16 cellular contexts compared by ENCODE assay signal in the genomic region with DNA sequence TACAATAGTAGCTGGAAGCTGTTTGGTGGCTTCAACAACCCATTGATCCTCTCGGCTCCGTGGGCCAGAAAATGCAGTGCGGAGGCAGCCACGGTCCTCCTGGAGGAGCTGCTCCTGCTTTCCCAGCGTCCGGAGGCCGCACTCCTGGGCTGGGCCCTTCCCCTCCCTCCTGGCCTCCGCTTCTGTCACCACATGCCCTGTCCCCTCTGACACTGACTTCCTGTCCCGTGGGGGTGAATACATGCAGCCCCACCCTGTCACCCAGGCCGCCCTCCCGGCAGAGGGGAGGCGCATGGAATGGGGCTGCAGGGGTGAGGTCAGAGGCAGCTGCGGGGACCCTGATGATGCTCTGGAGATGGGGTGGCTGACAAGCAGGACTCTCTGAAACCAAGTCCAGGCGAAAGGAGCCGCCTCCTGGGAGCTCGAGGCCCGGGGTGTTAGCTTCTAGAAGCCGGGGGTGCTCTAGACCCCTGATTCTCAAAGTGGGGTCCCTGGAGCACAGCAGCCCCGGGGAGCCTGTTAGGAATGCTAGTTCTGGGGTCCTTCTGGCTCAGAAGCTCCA. TPM values are rescaled to one million over a fixed set of nuclear protein-coding genes. Genes with fewer than 3 reads are reported as not detected.
A peak's percentile ranks its signal among the peaks of the same experiment; 100 is the strongest.
DNase-seq lines count a peak whose midpoint lies in the region; ATAC-seq and TF ChIP-seq lines count a peak whose summit lies in the region.
"Had no signal": no experiment of that assay in that cellular context is flagged by ENCODE, and none has a peak within 500 bp of the region (broad histone marks: within the 10 kb centered on the region; RNA-seq: fewer than 3 reads in every experiment).

No MANE protein-coding gene starts in this region.

- H2AFZ ChIP-seq in neuronal stem cell (ENCODE audit: low read length): peak overlapping the region; percentile 66
- H2AFZ ChIP-seq: GM23248 had no signal

- H2BK120ac ChIP-seq in neuronal stem cell (ENCODE audit: low read depth, low read length): no peak overlapping the region

- peak overlapping the region; percentile 80 for H3K18ac ChIP-seq in neuronal stem cell (ENCODE audit: low read length)

- peak overlapping the region; percentile 97 for H3K14ac ChIP-seq in neuronal stem cell (ENCODE audit: low read length)

- WGBS in neuronal stem cell (ENCODE audit: extremely low coverage in 2 of 2, insufficient read length in 2 of 2, insufficient replicate concordance in 1 of 2), 2 donors: no CpG with 5 or more reads among the region's 19 CpGs
- 68 to 90% methylated on average over 2 to 15 of the region's 19 CpGs for WGBS in thyroid gland, 2 donors

- H3K27me3 ChIP-seq in right atrium auricular region (no peaks in the 10 kb centered on the region), neuronal stem cell (ENCODE audit: control insufficient read depth in 3 of 3, insufficient read depth in 3 of 3, low read depth in 1 of 3, low read length in 3 of 3) (peaks cover 0 to 57% (median 4%) of the 10 kb centered on the region in 3 experiments), thyroid gland (no peaks in the 10 kb centered on the region)
- H3K27me3 ChIP-seq in BLaER1 treated with 17β-estradiol and CSF1 and Interleukin-3, amounts not matched to agents 10 nM and 100 nM: peaks cover 8 to 45% (median 29%) of the 10 kb centered on the region in 11 experiments; a peak in 20 of 22 replicates

- H2BK15ac ChIP-seq in neuronal stem cell (ENCODE audit: low read length): no peak overlapping the region

- DNase-seq in Right ventricle myocardium superior (peak; percentile 24), right atrium auricular region (ENCODE audit: low spot score) (no peak), left ventricle myocardium superior (peak; percentile 22), neuronal stem cell (ENCODE audit: low spot score) (no peak), thyroid gland (no peak), NCI-H748 treated with DMSO at 0.1 percent for 48 hours (lab: John Stamatoyannopoulos, UW) (no peak)
- DNase-seq in NK-92 treated with Interleukin-12 subunit alpha and Interleukin-12 subunit beta, amount 100 ng/mL, for 24 hours (lab: John Stamatoyannopoulos, UW): no peak
- DNase-seq: 8988T; C1 segment of cervical spinal cord; Caco-2; CD4-positive, CD25-positive, alpha-beta regulatory T cell; CD8-positive, alpha-beta memory T cell; GM23248 had no signal

- no peak overlapping the region for H3K4ac ChIP-seq in neuronal stem cell (ENCODE audit: low read length)

- TF ChIP-seq POLR2A in thyroid gland (IDR thresholded peaks at IDR 0.05): no peak

- peaks cover 0 to 21% (median 0%) of the 10 kb centered on the region in 11 experiments; a peak in 3 of 22 replicates for H4K20me1 ChIP-seq in BLaER1 treated with 17β-estradiol and CSF1 and Interleukin-3, amounts not matched to agents 10 nM and 100 nM

- peak overlapping the region; percentile 74 for H2AK5ac ChIP-seq in neuronal stem cell (ENCODE audit: low read depth, low read length)

- TF ChIP-seq CTCF in right atrium auricular region (IDR thresholded peaks at IDR 0.05) (no peak), thyroid gland (IDR thresholded peaks at IDR 0.05) (no peak)

- H3K4me3 ChIP-seq in right atrium auricular region (no peak overlapping the region), neuronal stem cell (ENCODE audit: low read length in 2 of 2) (no peak overlapping the region), thyroid gland (replicated peaks in 1 of 3) (no peak overlapping the region)
- no peak overlapping the region for H3K4me3 ChIP-seq in BLaER1 treated with 17β-estradiol and CSF1 and Interleukin-3, amounts not matched to agents 10 nM and 100 nM
- H3K4me3 ChIP-seq: GM23248, HAP-1 had no signal

- peak overlapping the region; percentile 96 for H3K23ac ChIP-seq in neuronal stem cell (ENCODE audit: low read depth, low read length, poor library complexity)

- H3K4me1 ChIP-seq in right atrium auricular region (no peaks in the 10 kb centered on the region), neuronal stem cell (ENCODE audit: control insufficient read depth in 2 of 2, insufficient read depth in 1 of 2, low read depth in 1 of 2, low read length in 2 of 2) (peaks cover 4 to 11% of the 10 kb centered on the region in 2 donors), thyroid gland (no peaks in the 10 kb centered on the region)
- peaks cover 56 to 99% (median 96%) of the 10 kb centered on the region in 10 experiments for H3K4me1 ChIP-seq in BLaER1 treated with 17β-estradiol and CSF1 and Interleukin-3, amounts not matched to agents 10 nM and 100 nM
- H3K4me1 ChIP-seq: HAP-1 had no signal

- intact Hi-C loops in Right ventricle myocardium superior (cut with DNase I): no loop called here
- intact Hi-C loops in left ventricle myocardium superior (cut with micrococcal nuclease): no loop called here
- intact Hi-C loops in thyroid gland (cut with DNase I): no loop called here

- H3K36me3 ChIP-seq in right atrium auricular region (no peaks in the 10 kb centered on the region), neuronal stem cell (replicated peaks in 1 of 2; ENCODE audit: control insufficient read depth in 2 of 2, insufficient read depth in 2 of 2, low read length in 2 of 2) (no peaks in the 10 kb centered on the region), thyroid gland (no peaks in the 10 kb centered on the region)
- H3K36me3 ChIP-seq in BLaER1 treated with 17β-estradiol and CSF1 and Interleukin-3, amounts not matched to agents 10 nM and 100 nM: no peaks in the 10 kb centered on the region
- H3K36me3 ChIP-seq: HAP-1 had no signal

- H2BK5ac ChIP-seq in neuronal stem cell (ENCODE audit: low read length): peak overlapping the region; percentile 75

- H3K9ac ChIP-seq in BLaER1 treated with 17β-estradiol and CSF1 and Interleukin-3, amounts not matched to agents 10 nM and 100 nM: peak overlapping the region in 5 of 11 experiments; percentile 10 to 61 (median 21); a peak in 6 of 22 replicates
- H3K9ac ChIP-seq in neuronal stem cell (ENCODE audit: low read depth, low read length, poor library complexity): no peak overlapping the region
- H3K9ac ChIP-seq: GM23248 had no signal

- H3K27ac ChIP-seq in right atrium auricular region (no peak overlapping the region), neuronal stem cell (replicated peaks; ENCODE audit: low read length) (no peak overlapping the region), thyroid gland (no peak overlapping the region)
- H3K27ac ChIP-seq in BLaER1 treated with 17β-estradiol and CSF1 and Interleukin-3, amounts not matched to agents 10 nM and 100 nM: peak overlapping the region in 8 of 11 experiments; percentile 3 to 55 (median 34); a peak in 10 of 22 replicates
- H3K27ac ChIP-seq: GM23248, HL-60 had no signal

- ATAC-seq in Right ventricle myocardium superior (ENCODE audit: poor library complexity): no peak
- ATAC-seq in left ventricle myocardium superior: no peak

- H3K9me3 ChIP-seq in right atrium auricular region: no peaks in the 10 kb centered on the region
- H3K9me3 ChIP-seq in BLaER1 treated with 17β-estradiol and CSF1 and Interleukin-3, amounts not matched to agents 10 nM and 100 nM (replicated peaks in 1 of 11): no peaks in the 10 kb centered on the region
- H3K9me3 ChIP-seq in neuronal stem cell (replicated peaks in 1 of 2; ENCODE audit: control insufficient read depth in 2 of 2, insufficient read depth in 1 of 2, low read depth in 1 of 2, low read length in 2 of 2): peaks cover 0 to 8% of the 10 kb centered on the region in 2 donors
- H3K9me3 ChIP-seq in thyroid gland: no peaks in the 10 kb centered on the region
- H3K9me3 ChIP-seq: Caco-2, HAP-1 had no signal

- no peak overlapping the region for H4K91ac ChIP-seq in neuronal stem cell (ENCODE audit: low read depth, low read length, poor library complexity)

- peaks cover 5% of the 10 kb centered on the region for H3K79me1 ChIP-seq in neuronal stem cell (ENCODE audit: low read depth, low read length)

- H2BK12ac ChIP-seq in neuronal stem cell (ENCODE audit: low read length): no peak overlapping the region

- H4K8ac ChIP-seq in neuronal stem cell (ENCODE audit: low read depth, low read length): no peak overlapping the region

- H3K4me2 ChIP-seq in BLaER1 treated with 17β-estradiol and CSF1 and Interleukin-3, amounts not matched to agents 10 nM and 100 nM: peak overlapping the region; percentile 71 to 95 (median 80)
- H3K4me2 ChIP-seq in neuronal stem cell (ENCODE audit: insufficient read depth, low read length, poor library complexity, severe bottlenecking): no peak overlapping the region

RNA-seq across cellular contexts. Expression of a gene that starts 32.2 kb away (rescaled TPM):
- total RNA-seq in Right ventricle myocardium superior (9.5 TPM), right atrium auricular region (1 to 10 TPM; 6.9 to 9.9 TPM), left ventricle myocardium superior (12.1 TPM), thyroid gland (10 to 100 TPM in 2 of 4 donors, 1 to 10 TPM in 2; 9.3 to 22.4 (median 10.1) TPM)
- polyA plus RNA-seq in neuronal stem cell (2013, experiment 1 of 2): 24.2 TPM
- 24.1 TPM for polyA plus RNA-seq in neuronal stem cell (2013, experiment 2 of 2)

RNA-seq across cellular contexts. Expression of a gene that starts 32.3 kb away (rescaled TPM):
- total RNA-seq in Right ventricle myocardium superior (10.3 TPM), right atrium auricular region (1 to 10 TPM; 6.6 to 8.0 TPM), left ventricle myocardium superior (8.6 TPM), thyroid gland (10 to 100 TPM; 11.2 to 23.1 (median 13.7) TPM)
- 8.5 TPM for polyA plus RNA-seq in neuronal stem cell (2013, experiment 1 of 2)
- polyA plus RNA-seq in neuronal stem cell (2013, experiment 2 of 2): 8.6 TPM

Comparison
In these comparisons a context has a peak if more than half of its experiments do, and no peak if none do; other contexts are left out.
1. DNase-seq: peak in Right ventricle myocardium superior (single experiment) and left ventricle myocardium superior (single experiment); none in right atrium auricular region (single experiment), neuronal stem cell (single experiment), thyroid gland (0 of 2), NK-92 treated with Interleukin-12 subunit alpha and Interleukin-12 subunit beta, amount 100 ng/mL, for 24 hours (single experiment) and NCI-H748 treated with DMSO at 0.1 percent for 48 hours (single experiment).
2. H3K27ac ChIP-seq: peak in BLaER1 treated with 17β-estradiol and CSF1 and Interleukin-3, amounts not matched to agents 10 nM and 100 nM (8 of 11); none in right atrium auricular region (0 of 2), neuronal stem cell (single experiment) and thyroid gland (0 of 3).